ENCODE assay signal across 8 cellular contexts in genomic region chr19:38387550-38388309, GRCh38.
DNase-seq lines count a peak whose midpoint lies in the region; ATAC-seq and TF ChIP-seq lines count a peak whose summit lies in the region.

Gene GGN (minus strand): TSS chr19:38388034. CDS start chr19:38387261, 773 bp downstream.

- H3K4me3 ChIP-seq in HFF-Myc (replicated peaks; ENCODE audit: low read depth, low read length), result peak within 1 kb of the TSS; percentile 79

- DNase-seq in COLO829 (ENCODE audit: low spot score) (peak; percentile 98), HFF-Myc (ENCODE audit: extremely low read depth, low read depth) (peak; percentile 75), NCI-H2196 treated with DMSO at 0.1 percent for 48 hours (lab: John Stamatoyannopoulos, UW; ENCODE audit: unreplicated experiment) (peak; percentile 85), iris pigment epithelial cell (ENCODE audit: low read depth) (peak; percentile 94), smooth muscle cell of the brain vasculature (ENCODE audit: low read depth, low spot score) (peak; percentile 84)
- DNase-seq in central memory CD4-positive, alpha-beta T cell, result peak; percentile 72

- ATAC-seq in activated CD4-positive, CD25-positive, alpha-beta regulatory T cell treated with anti-CD3 and anti-CD28 coated beads, Interleukin-2, amount 50 U/mL, for 24 hours, result peak; percentile 68 to 76
- no peak for ATAC-seq in HG03565 (IDR thresholded peaks at IDR 0.05; ENCODE audit: unreplicated experiment)

- no peak for TF ChIP-seq CTCF in HFF-Myc (IDR thresholded peaks at IDR 0.05; ENCODE audit: low read depth, low read length, missing control alignments)
